ENCODE assay signal across 8 cellular contexts in the genomic region with DNA sequence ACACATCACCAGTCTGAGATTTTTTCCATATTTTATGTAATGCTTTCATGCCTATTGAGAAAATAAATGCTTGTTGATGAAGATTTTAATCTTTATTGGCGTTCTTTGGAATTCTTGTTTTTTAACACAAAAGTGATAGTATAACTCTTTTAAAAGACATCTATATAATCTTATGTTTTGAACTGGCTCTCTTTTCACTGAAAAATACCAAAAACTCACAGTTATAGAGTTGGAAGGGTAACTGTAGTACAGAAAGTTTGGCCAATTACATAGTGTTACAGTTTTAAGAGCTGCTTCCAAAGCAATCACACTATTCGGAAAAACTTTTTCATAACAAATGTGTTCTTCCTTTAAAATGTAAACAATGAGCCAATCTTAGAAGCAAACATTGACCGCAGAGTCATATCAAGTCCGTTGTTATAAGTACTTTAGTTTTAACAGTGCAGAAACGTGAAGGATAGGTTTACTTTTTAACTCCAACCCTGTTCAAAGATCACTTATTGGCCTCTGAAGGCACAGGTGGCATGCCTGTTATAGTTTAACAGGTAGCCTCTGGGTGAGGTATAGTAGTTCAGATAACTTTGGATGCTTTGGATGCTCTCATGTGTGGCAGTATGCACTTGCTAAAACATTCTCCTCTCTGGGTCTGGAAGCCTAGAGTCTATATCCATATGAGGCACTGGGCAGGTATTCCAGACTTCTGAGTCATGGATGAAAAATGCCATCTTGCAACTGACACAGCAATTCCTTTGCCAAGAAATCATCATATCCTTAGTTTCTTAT. TPM values are rescaled to one million over a fixed set of nuclear protein-coding genes. Genes with fewer than 3 reads are reported as not detected.
DNase-seq lines count a peak whose midpoint lies in the region; ATAC-seq and TF ChIP-seq lines count a peak whose summit lies in the region.

No MANE protein-coding gene starts in this region.

- H3K9ac ChIP-seq in fibroblast of lung (ENCODE audit: insufficient read depth, low read length): no peak overlapping the region

- peak; percentile 92 for ATAC-seq in Panc1
- no peak for ATAC-seq in GM19455 (IDR thresholded peaks at IDR 0.05; ENCODE audit: unreplicated experiment)
- no peak for ATAC-seq in GM19467 (IDR thresholded peaks at IDR 0.05; ENCODE audit: unreplicated experiment)

- H3K79me2 ChIP-seq in fibroblast of lung (ENCODE audit: control insufficient read depth, insufficient read depth, low read length): no peaks in the 10 kb centered on the region

- BruUV-seq in Panc1 (replicated peaks; lab: Mats Ljungman, UMichigan): no TSS peak

- H3K27ac ChIP-seq in Panc1 (ENCODE audit: low read length) (peak overlapping the region; percentile 67; the same call in 1 of the 2 replicates), fibroblast of lung (ENCODE audit: insufficient read depth, low read length) (peak overlapping the region; percentile 70)

- POLR2A ChIA-PET in BJ (lab: Charles Lee) (no interaction called here), Panc1 (lab: Charles Lee) (no interaction called here)

- H3K36me3 ChIP-seq in BJ (ENCODE audit: control insufficient read depth, insufficient read depth, low read length): no peaks in the 10 kb centered on the region
- no peaks in the 10 kb centered on the region for H3K36me3 ChIP-seq in Panc1 (ENCODE audit: control insufficient read depth, insufficient read depth, low read length)
- no peaks in the 10 kb centered on the region for H3K36me3 ChIP-seq in fibroblast of lung (ENCODE audit: control insufficient read depth, insufficient read depth, low read length)

- peak overlapping the region; percentile 69 for H3K4me2 ChIP-seq in fibroblast of lung (ENCODE audit: extremely low read depth, insufficient read depth, low read length)

- H2AFZ ChIP-seq in fibroblast of lung (ENCODE audit: low read length): no peak overlapping the region

- peak; percentile 60 for DNase-seq in BJ (ENCODE audit: low read depth)
- peak; percentile 93 for DNase-seq in Panc1 (ENCODE audit: low read depth, low spot score)
- DNase-seq in fibroblast of lung (ENCODE audit: low read depth in 2 of 2): peak; percentile 72 to 91
- peak; percentile 81 for DNase-seq in non-pigmented ciliary epithelial cell (ENCODE audit: low read depth)
- no peak for DNase-seq in anterior cingulate cortex (lab: John Stamatoyannopoulos, UW)
- DNase-seq in NCI-H187 treated with DMSO at 0.1 percent for 48 hours (lab: John Stamatoyannopoulos, UW): no peak

- H3K9me3 ChIP-seq in Panc1 (ENCODE audit: control insufficient read depth, insufficient read depth, low read depth, low read length) (no peaks in the 10 kb centered on the region), fibroblast of lung (ENCODE audit: control insufficient read depth, insufficient read depth, low read depth, low read length) (no peaks in the 10 kb centered on the region)

- CTCF ChIA-PET in BJ (lab: Yijun Ruan, JAX): no interaction called here
- CTCF ChIA-PET in Panc1 (lab: Charles Lee): no interaction called here

- peaks cover 14% of the 10 kb centered on the region; the same call in 1 of the 2 replicates for H3K4me1 ChIP-seq in Panc1 (ENCODE audit: control insufficient read depth, insufficient read depth, low read length)
- peaks cover 15% of the 10 kb centered on the region for H3K4me1 ChIP-seq in fibroblast of lung (ENCODE audit: control insufficient read depth, extremely low read depth, insufficient read depth, low read length)

- no peaks in the 10 kb centered on the region for H4K20me1 ChIP-seq in fibroblast of lung (ENCODE audit: control insufficient read depth, extremely low read depth, insufficient read depth, low read length)

- H3K27me3 ChIP-seq in BJ (ENCODE audit: control insufficient read depth, insufficient read depth, low read length) (no peaks in the 10 kb centered on the region), Panc1 (ENCODE audit: control insufficient read depth, insufficient read depth, low read length) (no peaks in the 10 kb centered on the region), fibroblast of lung (ENCODE audit: control insufficient read depth, insufficient read depth, low read length) (no peaks in the 10 kb centered on the region)

- in situ Hi-C loops in Panc1 (cut with HindIII; ENCODE audit: low pct_unique_long_range_greater_than_20kb, low sequenced_read_pairs): no loop called here

- TF ChIP-seq CTCF in BJ (IDR thresholded peaks at IDR 0.05; ENCODE audit: insufficient read depth, low read depth, low read length): no peak
- TF ChIP-seq CTCF in Panc1 (IDR thresholded peaks at IDR 0.05): no peak
- TF ChIP-seq CTCF in fibroblast of lung (conservative IDR thresholded peaks at IDR 0.05 in 1 of 2, IDR thresholded peaks at IDR 0.05 in 1 of 2; ENCODE audit: low read depth in 1 of 2, low read length in 2 of 2): no peak

- no peak overlapping the region for H3K4me3 ChIP-seq in BJ (ENCODE audit: low read depth, low read length)
- H3K4me3 ChIP-seq in Panc1 (ENCODE audit: low read depth in 2 of 2, low read length in 2 of 2): peak overlapping the region in 1 of 2 experiments; percentile 24; a peak in 1 of 4 replicates
- no peak overlapping the region for H3K4me3 ChIP-seq in fibroblast of lung (replicated peaks in 1 of 4; ENCODE audit: control extremely low read depth in 1 of 4, insufficient read depth in 1 of 4, low read depth in 3 of 4, low read length in 4 of 4)

- intact Hi-C loops in Panc1 (cut with micrococcal nuclease; ENCODE audit: unreplicated experiment): no loop called here

RNA-seq across cellular contexts. Expression of a gene that starts 12.1 kb away (rescaled TPM):
- polyA plus RNA-seq in BJ (2011; rRNA removed) (364 and 582 TPM in 2 replicates), fibroblast of lung (31.8 and 170 TPM in 2 replicates)
- 432 and 549 TPM in 2 replicates for polyA minus RNA-seq in BJ (2011; rRNA and poly(A)+ RNA removed)
- total RNA-seq in Panc1 (2021; ENCODE audit: unreplicated experiment) (17.1 TPM), fibroblast of lung (8.2 and 28.6 TPM in 2 replicates)
- polyA plus RNA-seq in Panc1 (2012; ENCODE audit: insufficient read length): 13.2 TPM
- 23.4 and 117 TPM in 2 replicates for polyA plus RNA-seq in fibroblast of lung (2012)
- polyA minus RNA-seq in fibroblast of lung (ENCODE audit: low replicate concordance): 72.4 and 266 TPM in 2 replicates

RNA-seq across cellular contexts. Expression of a gene that starts 56.1 kb away (rescaled TPM):
- polyA plus RNA-seq in BJ (2011; rRNA removed) (8.9 and 11.1 TPM in 2 replicates), fibroblast of lung (25.0 and 35.2 TPM in 2 replicates)
- 2.6 and 3.0 TPM in 2 replicates for polyA minus RNA-seq in BJ (2011; rRNA and poly(A)+ RNA removed)
- total RNA-seq in Panc1 (2021; ENCODE audit: unreplicated experiment) (38.7 TPM), fibroblast of lung (11.3 and 14.2 TPM in 2 replicates)
- polyA plus RNA-seq in Panc1 (2012; ENCODE audit: insufficient read length): 126 TPM
- 61.2 and 71.8 TPM in 2 replicates for polyA plus RNA-seq in fibroblast of lung (2012)
- polyA minus RNA-seq in fibroblast of lung (ENCODE audit: low replicate concordance): 6.0 and 6.4 TPM in 2 replicates

Comparison
In these comparisons a context has a peak if more than half of its experiments do, and no peak if none do; other contexts are left out.
1. DNase-seq: peak in BJ (single experiment), Panc1 (single experiment), fibroblast of lung (2 of 2) and non-pigmented ciliary epithelial cell (single experiment); none in anterior cingulate cortex (0 of 58) and NCI-H187 treated with DMSO at 0.1 percent for 48 hours (single experiment).